ENCODE assay signal across 13 cellular contexts in genomic region chr1:38819516-38819915, GRCh38. TPM values are rescaled to one million over a fixed set of nuclear protein-coding genes. Genes with fewer than 3 reads are reported as not detected.
DNase-seq lines count a peak whose midpoint lies in the region; ATAC-seq, FAIRE-seq and TF ChIP-seq lines count a peak whose summit lies in the region.
"Had no signal": no experiment of that assay in that cellular context is flagged by ENCODE, and none has a peak within 500 bp of the region (broad histone marks: within the 10 kb centered on the region; RNA-seq: fewer than 3 reads in every experiment).

No MANE protein-coding gene starts in this region.

- 73% methylated on average over 2 of the region's 2 CpGs; no CpG with 5 or more reads in 1 of the 2 experiments for WGBS in H1 (ENCODE audit: extremely low coverage in 1 of 2, insufficient coverage in 1 of 2, insufficient read length in 1 of 2, insufficient replicate concordance in 2 of 2, low coverage in 1 of 2, low lambda C conversion rate in 2 of 2, missing lambda C conversion rate in 1 of 2), 2 experiments

- H3K9me3 ChIP-seq in PC-3 (ENCODE audit: low read length): no peaks in the 10 kb centered on the region
- peaks cover 0 to 4% of the 10 kb centered on the region in 2 experiments; a peak in 2 of 4 replicates for H3K9me3 ChIP-seq in H1 (ENCODE audit: insufficient read depth in 2 of 2, low read depth in 1 of 2, low read length in 1 of 2)
- H3K9me3 ChIP-seq in osteoblast (ENCODE audit: low read depth, low read length): no peaks in the 10 kb centered on the region
- H3K9me3 ChIP-seq in breast epithelium: no peaks in the 10 kb centered on the region

- no peak overlapping the region for H2BK20ac ChIP-seq in H1 (ENCODE audit: low read length)

- H3K27me3 ChIP-seq in PC-3 (ENCODE audit: low read length) (peaks cover 85% of the 10 kb centered on the region), H1 (replicated peaks in 1 of 4; ENCODE audit: control insufficient read depth in 3 of 4, extremely low read depth in 1 of 4, insufficient read depth in 3 of 4, low read length in 3 of 4) (peaks cover 6 to 36% (median 26%) of the 10 kb centered on the region in 4 experiments), osteoblast (ENCODE audit: insufficient read depth, low read length) (peaks cover 73% of the 10 kb centered on the region), breast epithelium (peaks cover 0 to 32% of the 10 kb centered on the region in 2 donors)

- H3K9ac ChIP-seq in PC-3 (ENCODE audit: low read length): no peak overlapping the region
- H3K9ac ChIP-seq in H1 (replicated peaks in 1 of 4; ENCODE audit: extremely low read depth in 1 of 4, low read depth in 3 of 4, low read length in 3 of 4): no peak overlapping the region

- H3K79me2 ChIP-seq in PC-3 (ENCODE audit: low read length): no peaks in the 10 kb centered on the region
- H3K79me2 ChIP-seq in H1 (ENCODE audit: control insufficient read depth in 1 of 2, insufficient read depth in 2 of 2, low read length in 2 of 2): no peaks in the 10 kb centered on the region
- H3K79me2 ChIP-seq in osteoblast (ENCODE audit: insufficient read depth, low read length): no peaks in the 10 kb centered on the region

- H3K4me2 ChIP-seq in PC-3 (ENCODE audit: low read length) (no peak overlapping the region), H1 (ENCODE audit: insufficient read depth in 1 of 2, low read depth in 2 of 2, low read length in 2 of 2) (peak overlapping the region in 1 of 2 experiments; percentile 83; a peak in 1 of 4 replicates), osteoblast (ENCODE audit: insufficient read depth, low read length) (no peak overlapping the region)

- TF ChIP-seq POLR2A in H1 (IDR thresholded peaks at IDR 0.05; ENCODE audit: control extremely low read depth in 1 of 2, low read depth in 2 of 2, low read length in 2 of 2): no peak
- no peak for TF ChIP-seq POLR2A in breast epithelium (IDR thresholded peaks at IDR 0.05)

- H3K9me3 Mint-ChIP-seq in nephron (no peaks in the 10 kb centered on the region), mesothelial cell of epicardium (no peaks in the 10 kb centered on the region)
- H3K9me3 Mint-ChIP-seq: CD4-positive, alpha-beta T cell had no signal

- CTCF ChIA-PET in PC-3 (lab: Charles Lee) (no interaction called here), H1 (lab: Charles Lee; ENCODE audit: partially characterized antibody) (interaction anchor here (0.6 to 8.1 kb wide), 35 partner anchors 9 to 828 kb away, joined by 3 to 71 read pairs (median 4); no protein-coding TSS in a partner anchor)

- H3K4me1 Mint-ChIP-seq in nephron (peaks cover 17% of the 10 kb centered on the region), mesothelial cell of epicardium (peaks cover 20% of the 10 kb centered on the region)

- TF ChIP-seq CTCF in PC-3 (conservative IDR thresholded peaks at IDR 0.05; ENCODE audit: low read depth, low read length) (no peak), H1 (IDR thresholded peaks at IDR 0.05; ENCODE audit: control extremely low read depth in 1 of 3, insufficient read depth in 1 of 3, low read depth in 1 of 3, low read length in 3 of 3) (no peak), nephron (IDR thresholded peaks at IDR 0.05; ENCODE audit: unreplicated experiment in 3 of 3) (no peak), osteoblast (IDR thresholded peaks at IDR 0.05; ENCODE audit: extremely low read depth, low read depth, low read length) (no peak), breast epithelium (IDR thresholded peaks at IDR 0.05) (no peak), mesothelial cell of epicardium (IDR thresholded peaks at IDR 0.05; ENCODE audit: unreplicated experiment) (no peak)

- H2AFZ ChIP-seq in PC-3 (ENCODE audit: low read length) (no peak overlapping the region), H1 (ENCODE audit: low read length) (no peak overlapping the region), osteoblast (ENCODE audit: low read length) (no peak overlapping the region)

- no peaks in the 10 kb centered on the region for H3K36me3 Mint-ChIP-seq in nephron (ENCODE audit: low read depth)
- H3K36me3 Mint-ChIP-seq in mesothelial cell of epicardium: no peaks in the 10 kb centered on the region

- no TSS peak for BruUV-seq in PC-3 (replicated peaks; lab: Mats Ljungman, UMichigan)

- H2BK5ac ChIP-seq in H1 (ENCODE audit: low read depth, low read length): no peak overlapping the region

- H2BK120ac ChIP-seq in H1 (replicated peaks; ENCODE audit: low read depth, low read length): no peak overlapping the region

- H3K4me3 ChIP-seq in PC-3 (ENCODE audit: low read length) (no peak overlapping the region), H1 (ENCODE audit: extremely low read depth in 1 of 4, insufficient read depth in 2 of 4, low read depth in 3 of 4, low read length in 4 of 4) (no peak overlapping the region), osteoblast (ENCODE audit: insufficient read depth, low read length) (no peak overlapping the region), breast epithelium (no peak overlapping the region)

- H2BK15ac ChIP-seq in H1 (ENCODE audit: low read length): no peak overlapping the region

- peaks cover 4% of the 10 kb centered on the region; the same call in 1 of the 2 replicates for H3K23me2 ChIP-seq in H1 (ENCODE audit: low read depth, low read length)

- FAIRE-seq in H1 (lab: Jason Lieb, UNC): no peak
- FAIRE-seq: A204.1 had no signal

- H4K20me1 ChIP-seq in PC-3 (ENCODE audit: low read length): no peaks in the 10 kb centered on the region
- no peaks in the 10 kb centered on the region for H4K20me1 ChIP-seq in H1 (replicated peaks in 1 of 2; ENCODE audit: control insufficient read depth in 1 of 2, insufficient read depth in 2 of 2, low read length in 2 of 2)
- no peaks in the 10 kb centered on the region for H4K20me1 ChIP-seq in osteoblast (ENCODE audit: insufficient read depth, low read length)

- ATAC-seq in PC-3 (0 out of 2 replicates have a peak, but pooled peaks have one; percentile 19), HG02970 (IDR thresholded peaks at IDR 0.05; ENCODE audit: low FRiP score, unreplicated experiment) (no peak)

- H3K27ac ChIP-seq in PC-3 (ENCODE audit: low read length) (no peak overlapping the region), H1 (ENCODE audit: low read depth, low read length) (no peak overlapping the region), osteoblast (ENCODE audit: low read depth, low read length) (no peak overlapping the region), breast epithelium (no peak overlapping the region)

- H3K27ac Mint-ChIP-seq in nephron (peak overlapping the region in 1 of 3 experiments; percentile 11), mesothelial cell of epicardium (no peak overlapping the region)
- H3K27ac Mint-ChIP-seq: B cell; CD4-positive, alpha-beta T cell had no signal

- H3K56ac ChIP-seq in H1 (replicated peaks; ENCODE audit: insufficient read length, low read depth, low read length): no peak overlapping the region

- no peak for DNase-seq in PC-3
- DNase-seq in H1 (ENCODE audit: low read depth in 1 of 2, low spot score in 2 of 2): no peak
- DNase-seq in osteoblast (ENCODE audit: insufficient read length, low spot score, missing footprints): peak; percentile 63
- no peak for DNase-seq in breast epithelium (ENCODE audit: low spot score in 2 of 2)
- DNase-seq in mesothelial cell of epicardium (ENCODE audit: low spot score in 2 of 2, unreplicated experiment in 2 of 2): no peak
- DNase-seq: C1 segment of cervical spinal cord; Calu3; CD4-positive, alpha-beta T cell; DMS 273 treated with DMSO at 0.1 percent for 48 hours had no signal

- POLR2A ChIA-PET in PC-3 (lab: Charles Lee; ENCODE audit: unreplicated experiment) (no interaction called here), H1 (lab: Charles Lee; ENCODE audit: partially characterized antibody) (interaction anchor here (0.9 to 1.5 kb wide), 2 partner anchors 178 to 195 kb away, joined by 3 read pairs; no protein-coding TSS in a partner anchor)

- intact Hi-C loops in PC-3 (cut with micrococcal nuclease) (no loop called here), breast epithelium (cut with DNase I; ENCODE audit: low total_unique reads) (no loop called here)

- no peak overlapping the region for H3K14ac ChIP-seq in H1 (ENCODE audit: insufficient read length)

- H3K79me1 ChIP-seq in H1 (ENCODE audit: low read depth, low read length): no peaks in the 10 kb centered on the region

- H3F3A ChIP-seq in PC-3 (ENCODE audit: low read length, unreplicated experiment): no peaks in the 10 kb centered on the region

- no peak overlapping the region for H4K91ac ChIP-seq in H1 (replicated peaks; ENCODE audit: insufficient read length, low read length)

- H2BK12ac ChIP-seq in H1 (ENCODE audit: low read depth, low read length): peak overlapping the region; percentile 61; the same call in 1 of the 2 replicates

- H3K23ac ChIP-seq in H1 (ENCODE audit: insufficient read length): no peak overlapping the region

- no peak overlapping the region for H2AK5ac ChIP-seq in H1 (ENCODE audit: low read depth, low read length)

- H3K4ac ChIP-seq in H1 (replicated peaks; ENCODE audit: insufficient read length, low read depth, low read length): no peak overlapping the region

- no peak overlapping the region for H3K18ac ChIP-seq in H1 (ENCODE audit: extremely low read depth, low read length)

- H3K27me3 Mint-ChIP-seq in nephron (ENCODE audit: low read depth) (peaks cover 65% of the 10 kb centered on the region), mesothelial cell of epicardium (ENCODE audit: low read depth) (peaks cover 85% of the 10 kb centered on the region)

- no peaks in the 10 kb centered on the region for H3K36me3 ChIP-seq in PC-3 (ENCODE audit: low read depth, low read length)
- no peaks in the 10 kb centered on the region for H3K36me3 ChIP-seq in H1 (ENCODE audit: control insufficient read depth in 2 of 4, insufficient read depth in 4 of 4, low read length in 3 of 4)
- no peaks in the 10 kb centered on the region for H3K36me3 ChIP-seq in osteoblast (ENCODE audit: insufficient read depth, low read length)
- no peaks in the 10 kb centered on the region for H3K36me3 ChIP-seq in breast epithelium

- no peaks in the 10 kb centered on the region for H3K9me2 ChIP-seq in PC-3 (replicated peaks; ENCODE audit: low read length)

- no peak overlapping the region for H4K5ac ChIP-seq in H1 (ENCODE audit: insufficient read length, low read depth, low read length)

- peak overlapping the region; percentile 20 to 48 (median 38) for H3K4me3 Mint-ChIP-seq in nephron
- no peak overlapping the region for H3K4me3 Mint-ChIP-seq in mesothelial cell of epicardium
- H3K4me3 Mint-ChIP-seq: CD4-positive, alpha-beta T cell had no signal

- 0 out of 2 replicates have a peak, but pooled peaks cover 5% of the 10 kb centered on the region for H3K4me1 ChIP-seq in PC-3 (ENCODE audit: insufficient read depth, low read length)
- peaks cover 0 to 4% (median 1%) of the 10 kb centered on the region in 4 experiments; a peak in 2 of 7 replicates for H3K4me1 ChIP-seq in H1 (replicated peaks in 1 of 4; ENCODE audit: control insufficient read depth in 3 of 4, insufficient read depth in 4 of 4, low read length in 3 of 4)
- no peaks in the 10 kb centered on the region for H3K4me1 ChIP-seq in osteoblast (ENCODE audit: insufficient read depth, low read length)
- H3K4me1 ChIP-seq in breast epithelium: peaks cover 0 to 6% of the 10 kb centered on the region in 2 donors

- no peak for TF ChIP-seq EP300 in H1 (IDR thresholded peaks at IDR 0.05; ENCODE audit: borderline replicate concordance in 1 of 2, low read depth in 2 of 2, low read length in 2 of 2)

- no peak overlapping the region for H4K8ac ChIP-seq in H1 (ENCODE audit: extremely low read depth, insufficient read depth, low read length)

- no peak for TF ChIP-seq RAD21 in H1 (IDR thresholded peaks at IDR 0.05 in 1 of 2, conservative IDR thresholded peaks at IDR 0.05 in 1 of 2; ENCODE audit: low read depth in 2 of 2, low read length in 2 of 2)

RNA-seq across cellular contexts. Expression of gene RRAGC, which starts 40.1 kb away (rescaled TPM):
- total RNA-seq in PC-3 (2014; rRNA removed) (7.0 and 10.0 TPM in 2 replicates), osteoblast (57.9 and 64.5 TPM in 2 replicates), breast epithelium (10 to 100 TPM; 19.2 to 34.9 (median 19.7) TPM), mesothelial cell of epicardium (21.1 to 22.5 TPM (median 21.8 TPM) in 3 replicates)
- total RNA-seq in H1 (2021; fragmentation: NEBNext Ultra II Directional; extraction: Animal tissue kit (Norgen Biotek cat#: 25700)): 16.5 and 18.1 TPM in 2 replicates
- polyA plus RNA-seq in H1 (2011; rRNA removed): 6.2 and 12.0 TPM in 2 replicates
- 6.3 TPM for polyA plus RNA-seq in H1 (2011; cell fraction: cytosol; rRNA removed)
- 1.7 TPM for polyA plus RNA-seq in H1 (2011; cell fraction: nucleus; rRNA removed)
- 10.0 to 14.8 TPM (median 10.9 TPM) in 4 replicates for polyA plus RNA-seq in H1 (2012, experiment 1 of 2)
- polyA plus RNA-seq in H1 (2012, experiment 2 of 2): 3.5 TPM
- 11.7 TPM for polyA plus RNA-seq in H1 (2013, experiment 1 of 2)
- polyA plus RNA-seq in H1 (2013, experiment 2 of 2): 13.3 TPM
- 5.2 and 6.1 TPM in 2 replicates for polyA minus RNA-seq in H1 (2011; rRNA and poly(A)+ RNA removed)
- polyA minus RNA-seq in H1 (2011; cell fraction: cytosol; rRNA and poly(A)+ RNA removed): 4.9 TPM
- polyA minus RNA-seq in H1 (2011; cell fraction: nucleus; rRNA and poly(A)+ RNA removed): 3.2 TPM

RNA-seq across cellular contexts. Expression of gene MYCBP, which starts 53.6 kb away (rescaled TPM):
- total RNA-seq in PC-3 (2014; rRNA removed): 16.8 and 20.3 TPM in 2 replicates
- 36.8 and 38.2 TPM in 2 replicates for total RNA-seq in H1 (2021; fragmentation: NEBNext Ultra II Directional; extraction: Animal tissue kit (Norgen Biotek cat#: 25700))
- polyA plus RNA-seq in H1 (2011; rRNA removed): 13.0 and 22.4 TPM in 2 replicates
- polyA plus RNA-seq in H1 (2011; cell fraction: cytosol; rRNA removed): 16.4 TPM
- polyA plus RNA-seq in H1 (2011; cell fraction: nucleus; rRNA removed): 5.4 TPM
- polyA plus RNA-seq in H1 (2012, experiment 1 of 2): 14.2 to 19.4 TPM (median 16.0 TPM) in 4 replicates
- polyA plus RNA-seq in H1 (2012, experiment 2 of 2): 7.4 TPM
- polyA plus RNA-seq in H1 (2013, experiment 1 of 2): 40.9 TPM
- polyA plus RNA-seq in H1 (2013, experiment 2 of 2): 40.7 TPM
- 13.4 and 15.4 TPM in 2 replicates for polyA minus RNA-seq in H1 (2011; rRNA and poly(A)+ RNA removed)
- polyA minus RNA-seq in H1 (2011; cell fraction: cytosol; rRNA and poly(A)+ RNA removed): 10.9 TPM
- polyA minus RNA-seq in H1 (2011; cell fraction: nucleus; rRNA and poly(A)+ RNA removed): 3.5 TPM
- 2.1 and 2.5 TPM in 2 replicates for total RNA-seq in osteoblast
- total RNA-seq in breast epithelium: 10 to 100 TPM in 2 of 3 donors, 1 to 10 TPM in 1; 9.1 to 36.1 (median 15.1) TPM
- 10.5 to 14.1 TPM (median 12.2 TPM) in 3 replicates for total RNA-seq in mesothelial cell of epicardium
